8 cellular contexts compared by ENCODE assay signal in the genomic region with DNA sequence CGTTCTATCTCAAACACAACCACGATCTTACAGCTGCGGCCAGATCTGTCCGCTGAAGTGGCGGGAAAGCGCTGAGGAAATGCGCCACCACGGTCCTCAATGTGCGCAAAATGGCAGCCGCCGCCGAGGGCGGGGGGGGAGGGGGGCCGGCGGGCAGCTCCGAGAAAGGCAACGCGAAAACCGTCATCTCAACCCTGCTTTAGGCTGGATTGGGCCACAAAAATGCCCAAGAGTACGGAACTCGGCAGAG. TPM values are rescaled to one million over a fixed set of nuclear protein-coding genes. Genes with fewer than 3 reads are reported as not detected.
DNase-seq lines count a peak whose midpoint lies in the region; ATAC-seq, FAIRE-seq and TF ChIP-seq lines count a peak whose summit lies in the region.

No MANE protein-coding gene starts in this region.

- peaks cover 19 to 52% of the 10 kb centered on the region in 2 donors for H3K4me1 ChIP-seq in adrenal gland (replicated peaks in 1 of 2)
- H3K4me1 ChIP-seq in gastrocnemius medialis: peaks cover 24 to 28% of the 10 kb centered on the region in 2 donors

- no peak for FAIRE-seq in HTR-8/SVneo (lab: Jason Lieb, UNC)

- peaks cover 64% of the 10 kb centered on the region for H3K36me3 Mint-ChIP-seq in CD4-positive, alpha-beta T cell (ENCODE audit: low read depth)

- peak overlapping the region; percentile 77 to 96 (median 88) for H3K4me3 ChIP-seq in adrenal gland
- peak overlapping the region; percentile 72 to 88 (median 82) for H3K4me3 ChIP-seq in gastrocnemius medialis

- peak; percentile 50 for ATAC-seq in CD4-positive, alpha-beta T cell (ENCODE audit: poor library complexity)
- ATAC-seq in GM21360 (IDR thresholded peaks at IDR 0.05; ENCODE audit: unreplicated experiment) (peak; percentile 32), SK-N-SH treated with all-trans-retinoic acid at 6 μM for 48 hours (peak; percentile 57), gastrocnemius medialis (peak; percentile 78 to 82)

- peaks cover 4% of the 10 kb centered on the region for H3K27me3 Mint-ChIP-seq in CD4-positive, alpha-beta T cell

- peak overlapping the region; percentile 97 for H3K27ac ChIP-seq in CD4-positive, alpha-beta T cell (ENCODE audit: low read depth, low read length)
- H3K27ac ChIP-seq in adrenal gland: peak overlapping the region; percentile 96 to 100 (median 99)
- peak overlapping the region; percentile 96 to 98 (median 97) for H3K27ac ChIP-seq in gastrocnemius medialis

- H3K36me3 ChIP-seq in adrenal gland (replicated peaks in 1 of 2): peaks cover 0 to 42% of the 10 kb centered on the region in 2 donors
- peaks cover 0 to 40% of the 10 kb centered on the region in 2 donors for H3K36me3 ChIP-seq in gastrocnemius medialis

- H3K4me1 Mint-ChIP-seq in CD4-positive, alpha-beta T cell (ENCODE audit: low read depth): peaks cover 66% of the 10 kb centered on the region

- no peak for TF ChIP-seq CTCF in CD4-positive, alpha-beta T cell (IDR thresholded peaks at IDR 0.05)
- TF ChIP-seq CTCF in adrenal gland (IDR thresholded peaks at IDR 0.05) (no peak), gastrocnemius medialis (IDR thresholded peaks at IDR 0.05 in 4 of 5, conservative IDR thresholded peaks at IDR 0.05 in 1 of 5) (no peak)

- in situ Hi-C loops in gastrocnemius medialis (cut with MboI; ENCODE audit: low sequenced_read_pairs in 4 of 4): no loop called here

- no peaks in the 10 kb centered on the region for H3K9me3 ChIP-seq in CD4-positive, alpha-beta T cell (ENCODE audit: control insufficient read depth, low read length)
- H3K9me3 ChIP-seq in adrenal gland (replicated peaks in 1 of 3) (no peaks in the 10 kb centered on the region), gastrocnemius medialis (no peaks in the 10 kb centered on the region)

- peak; percentile 56 to 75 (median 69) for DNase-seq in CD4-positive, alpha-beta T cell
- DNase-seq in HTR-8/SVneo (ENCODE audit: insufficient read length, low spot score) (peak; percentile 65), adrenal gland (peak; percentile 60 to 80 (median 72)), hypothalamus (lab: John Stamatoyannopoulos, UW) (peak in 39 of 51 donors; percentile 35 to 92 (median 71)), gastrocnemius medialis (peak; percentile 42 to 61), cortex of kidney (lab: John Stamatoyannopoulos, UW) (no peak)

- POLR2A ChIA-PET in CD4-positive, alpha-beta T cell (lab: Charles Lee): interaction anchor here (0.7 to 3.9 kb wide), 52 partner anchors 10 to 1784 kb away, joined by 3 to 136 read pairs (median 8); a partner anchor contains a TSS

- peak overlapping the region; percentile 94 for H3K27ac Mint-ChIP-seq in CD4-positive, alpha-beta T cell

- WGBS in adrenal gland, 4 donors: 0% methylated on average over 18 to 21 of the region's 21 CpGs; no CpG with 5 or more reads in 2 of the 4 donors

- TF ChIP-seq POLR2A in adrenal gland (IDR thresholded peaks at IDR 0.05) (no peak), gastrocnemius medialis (IDR thresholded peaks at IDR 0.05) (no peak)

- CTCF ChIA-PET in CD4-positive, alpha-beta T cell (lab: Charles Lee): interaction anchor here (0.7 to 2.2 kb wide), 4 partner anchors 10 to 150 kb away, joined by 3 to 8 read pairs (median 4); a partner anchor contains a TSS

- H3K4me3 Mint-ChIP-seq in CD4-positive, alpha-beta T cell: peak overlapping the region; percentile 99

- H3K27me3 ChIP-seq in CD4-positive, alpha-beta T cell (ENCODE audit: control insufficient read depth, insufficient read depth, low read length): no peaks in the 10 kb centered on the region
- H3K27me3 ChIP-seq in adrenal gland (no peaks in the 10 kb centered on the region), gastrocnemius medialis (no peaks in the 10 kb centered on the region)

- intact Hi-C loops in CD4-positive, alpha-beta T cell (cut with DNase I, micrococcal nuclease): loop anchor here (1.0 to 10.0 kb wide), 3 partner anchors 28 to 826 kb away; a partner anchor contains a TSS
- intact Hi-C loops in adrenal gland (cut with DNase I) (no loop called here), gastrocnemius medialis (cut with DNase I; ENCODE audit: low total_unique reads) (loop anchor here (1.0 to 2.0 kb wide), 4 partner anchors 28 to 374 kb away; a partner anchor contains a TSS)

- H3K9me3 Mint-ChIP-seq in CD4-positive, alpha-beta T cell: no peaks in the 10 kb centered on the region

TF ChIP-seq in SK-N-SH treated with all-trans-retinoic acid at 6 μM for 48 hours, 23 proteins besides CTCF, POLR2A, EP300 and RAD21 (continues in another document):
- TF ChIP-seq, protein P1, sequence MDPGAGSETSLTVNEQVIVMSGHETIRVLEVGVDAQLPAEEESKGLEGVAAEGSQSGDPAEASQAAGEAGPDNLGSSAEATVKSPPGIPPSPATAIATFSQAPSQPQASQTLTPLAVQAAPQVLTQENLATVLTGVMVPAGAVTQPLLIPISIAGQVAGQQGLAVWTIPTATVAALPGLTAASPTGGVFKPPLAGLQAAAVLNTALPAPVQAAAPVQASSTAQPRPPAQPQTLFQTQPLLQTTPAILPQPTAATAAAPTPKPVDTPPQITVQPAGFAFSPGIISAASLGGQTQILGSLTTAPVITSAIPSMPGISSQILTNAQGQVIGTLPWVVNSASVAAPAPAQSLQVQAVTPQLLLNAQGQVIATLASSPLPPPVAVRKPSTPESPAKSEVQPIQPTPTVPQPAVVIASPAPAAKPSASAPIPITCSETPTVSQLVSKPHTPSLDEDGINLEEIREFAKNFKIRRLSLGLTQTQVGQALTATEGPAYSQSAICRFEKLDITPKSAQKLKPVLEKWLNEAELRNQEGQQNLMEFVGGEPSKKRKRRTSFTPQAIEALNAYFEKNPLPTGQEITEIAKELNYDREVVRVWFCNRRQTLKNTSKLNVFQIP (CRISPR knock-in tag; IDR thresholded peaks at IDR 0.05; ENCODE audit: borderline replicate concordance, low read depth): no peak
- TF ChIP-seq PPARA (CRISPR knock-in tag; IDR thresholded peaks at IDR 0.05; ENCODE audit: borderline replicate concordance) (no peak), ARNTL (CRISPR knock-in tag; IDR thresholded peaks at IDR 0.05; ENCODE audit: borderline replicate concordance, low read depth) (no peak), OSR1 (CRISPR knock-in tag; IDR thresholded peaks at IDR 0.05) (no peak), RARB (CRISPR knock-in tag; IDR thresholded peaks at IDR 0.05) (no peak), CSDC2 (CRISPR knock-in tag; IDR thresholded peaks at IDR 0.05) (no peak), TCF4 (CRISPR knock-in tag; IDR thresholded peaks at IDR 0.05; ENCODE audit: borderline replicate concordance) (no peak)
- TF ChIP-seq, protein P2, sequence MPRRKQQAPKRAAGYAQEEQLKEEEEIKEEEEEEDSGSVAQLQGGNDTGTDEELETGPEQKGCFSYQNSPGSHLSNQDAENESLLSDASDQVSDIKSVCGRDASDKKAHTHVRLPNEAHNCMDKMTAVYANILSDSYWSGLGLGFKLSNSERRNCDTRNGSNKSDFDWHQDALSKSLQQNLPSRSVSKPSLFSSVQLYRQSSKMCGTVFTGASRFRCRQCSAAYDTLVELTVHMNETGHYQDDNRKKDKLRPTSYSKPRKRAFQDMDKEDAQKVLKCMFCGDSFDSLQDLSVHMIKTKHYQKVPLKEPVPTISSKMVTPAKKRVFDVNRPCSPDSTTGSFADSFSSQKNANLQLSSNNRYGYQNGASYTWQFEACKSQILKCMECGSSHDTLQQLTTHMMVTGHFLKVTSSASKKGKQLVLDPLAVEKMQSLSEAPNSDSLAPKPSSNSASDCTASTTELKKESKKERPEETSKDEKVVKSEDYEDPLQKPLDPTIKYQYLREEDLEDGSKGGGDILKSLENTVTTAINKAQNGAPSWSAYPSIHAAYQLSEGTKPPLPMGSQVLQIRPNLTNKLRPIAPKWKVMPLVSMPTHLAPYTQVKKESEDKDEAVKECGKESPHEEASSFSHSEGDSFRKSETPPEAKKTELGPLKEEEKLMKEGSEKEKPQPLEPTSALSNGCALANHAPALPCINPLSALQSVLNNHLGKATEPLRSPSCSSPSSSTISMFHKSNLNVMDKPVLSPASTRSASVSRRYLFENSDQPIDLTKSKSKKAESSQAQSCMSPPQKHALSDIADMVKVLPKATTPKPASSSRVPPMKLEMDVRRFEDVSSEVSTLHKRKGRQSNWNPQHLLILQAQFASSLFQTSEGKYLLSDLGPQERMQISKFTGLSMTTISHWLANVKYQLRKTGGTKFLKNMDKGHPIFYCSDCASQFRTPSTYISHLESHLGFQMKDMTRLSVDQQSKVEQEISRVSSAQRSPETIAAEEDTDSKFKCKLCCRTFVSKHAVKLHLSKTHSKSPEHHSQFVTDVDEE (CRISPR knock-in tag; IDR thresholded peaks at IDR 0.05): no peak
- TF ChIP-seq, protein P3, sequence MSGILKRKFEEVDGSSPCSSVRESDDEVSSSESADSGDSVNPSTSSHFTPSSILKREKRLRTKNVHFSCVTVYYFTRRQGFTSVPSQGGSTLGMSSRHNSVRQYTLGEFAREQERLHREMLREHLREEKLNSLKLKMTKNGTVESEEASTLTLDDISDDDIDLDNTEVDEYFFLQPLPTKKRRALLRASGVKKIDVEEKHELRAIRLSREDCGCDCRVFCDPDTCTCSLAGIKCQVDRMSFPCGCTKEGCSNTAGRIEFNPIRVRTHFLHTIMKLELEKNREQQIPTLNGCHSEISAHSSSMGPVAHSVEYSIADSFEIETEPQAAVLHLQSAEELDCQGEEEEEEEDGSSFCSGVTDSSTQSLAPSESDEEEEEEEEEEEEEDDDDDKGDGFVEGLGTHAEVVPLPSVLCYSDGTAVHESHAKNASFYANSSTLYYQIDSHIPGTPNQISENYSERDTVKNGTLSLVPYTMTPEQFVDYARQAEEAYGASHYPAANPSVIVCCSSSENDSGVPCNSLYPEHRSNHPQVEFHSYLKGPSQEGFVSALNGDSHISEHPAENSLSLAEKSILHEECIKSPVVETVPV (CRISPR knock-in tag; IDR thresholded peaks at IDR 0.05): no peak
- TF ChIP-seq, protein P4, sequence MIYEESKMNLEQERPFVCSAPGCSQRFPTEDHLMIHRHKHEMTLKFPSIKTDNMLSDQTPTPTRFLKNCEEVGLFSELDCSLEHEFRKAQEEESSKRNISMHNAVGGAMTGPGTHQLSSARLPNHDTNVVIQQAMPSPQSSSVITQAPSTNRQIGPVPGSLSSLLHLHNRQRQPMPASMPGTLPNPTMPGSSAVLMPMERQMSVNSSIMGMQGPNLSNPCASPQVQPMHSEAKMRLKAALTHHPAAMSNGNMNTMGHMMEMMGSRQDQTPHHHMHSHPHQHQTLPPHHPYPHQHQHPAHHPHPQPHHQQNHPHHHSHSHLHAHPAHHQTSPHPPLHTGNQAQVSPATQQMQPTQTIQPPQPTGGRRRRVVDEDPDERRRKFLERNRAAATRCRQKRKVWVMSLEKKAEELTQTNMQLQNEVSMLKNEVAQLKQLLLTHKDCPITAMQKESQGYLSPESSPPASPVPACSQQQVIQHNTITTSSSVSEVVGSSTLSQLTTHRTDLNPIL (CRISPR knock-in tag; IDR thresholded peaks at IDR 0.05; ENCODE audit: low read depth): no peak

RNA-seq across cellular contexts. Expression of a gene that starts 0.4 kb away (rescaled TPM):
- total RNA-seq in CD4-positive, alpha-beta T cell: 100 to 1,000 TPM; 550 to 557 TPM
- total RNA-seq in adrenal gland: 100 to 1,000 TPM in 2 of 8 donors, 10 to 100 TPM in 6; 39.8 to 153 (median 82.6) TPM
- 100 to 1,000 TPM; 125 to 248 (median 146) TPM for polyA plus RNA-seq in adrenal gland
- 10 to 100 TPM; 21.5 to 51.4 (median 34.1) TPM for total RNA-seq in gastrocnemius medialis

RNA-seq across cellular contexts. Expression of a gene that starts 27.3 kb away (rescaled TPM):
- 1 to 10 TPM; 1.2 to 2.1 TPM for total RNA-seq in CD4-positive, alpha-beta T cell
- total RNA-seq in adrenal gland: 10 to 100 TPM in 6 of 8 donors, 1 to 10 TPM in 2; 8.8 to 19.5 (median 12.4) TPM
- 10 to 100 TPM; 24.5 to 25.7 (median 25.1) TPM for polyA plus RNA-seq in adrenal gland
- 1 to 10 TPM; 2.0 to 6.2 (median 3.2) TPM for total RNA-seq in gastrocnemius medialis

Comparison
In these comparisons a context has a peak if more than half of its experiments do, and no peak if none do; other contexts are left out.
1. intact Hi-C loops: an anchor here in CD4-positive, alpha-beta T cell (1.0 to 10.0 kb wide) and gastrocnemius medialis (1.0 to 2.0 kb wide); none called in adrenal gland.